In the genomic region with DNA sequence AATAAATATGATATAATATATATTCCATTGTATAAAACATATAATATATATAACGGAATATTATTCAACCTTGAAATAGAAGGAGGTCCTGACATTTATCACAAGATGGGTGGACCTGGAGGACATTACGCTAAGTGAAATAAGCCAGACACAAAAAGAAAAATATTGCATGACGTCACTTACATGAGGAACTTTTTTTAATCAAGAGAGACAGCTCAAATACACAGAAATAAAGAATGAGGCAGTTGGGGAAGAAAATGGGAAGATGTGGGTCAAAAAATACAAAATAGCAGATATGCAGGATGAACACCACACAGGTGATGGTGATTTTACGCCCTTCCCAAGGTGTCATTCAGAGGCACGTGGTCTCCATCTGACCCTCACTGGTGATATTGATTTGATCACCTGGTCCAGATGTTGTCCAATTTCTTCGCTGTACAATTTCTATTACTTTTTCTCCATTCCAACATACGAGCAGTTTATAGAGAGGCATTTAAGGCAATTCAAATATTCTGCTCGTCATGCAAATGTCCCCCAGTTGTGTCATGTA, we compare ENCODE assay signal across 8 cellular contexts. TPM values are rescaled to one million over a fixed set of nuclear protein-coding genes. Genes with fewer than 3 reads are reported as not detected.
DNase-seq lines count a peak whose midpoint lies in the region; TF ChIP-seq lines count a peak whose summit lies in the region.

No MANE protein-coding gene starts in this region.

- peaks cover 32% of the 10 kb centered on the region for H3K36me3 Mint-ChIP-seq in T-helper 2 cell treated with Interferon-gamma antibody and Interleukin-4, amounts not matched to agents 5 μg/mL and 100 μg/mL, for 36 hours (ENCODE audit: low read depth)
- H3K36me3 Mint-ChIP-seq in mesothelial cell of epicardium: peaks cover 23% of the 10 kb centered on the region

- peak overlapping the region; percentile 92 for H3K4me3 Mint-ChIP-seq in T-helper 2 cell treated with Interferon-gamma antibody and Interleukin-4, amounts not matched to agents 5 μg/mL and 100 μg/mL, for 36 hours
- peak overlapping the region; percentile 97 for H3K4me3 Mint-ChIP-seq in mesothelial cell of epicardium

- no peaks in the 10 kb centered on the region for H3K27me3 Mint-ChIP-seq in T-helper 2 cell treated with Interferon-gamma antibody and Interleukin-4, amounts not matched to agents 5 μg/mL and 100 μg/mL, for 36 hours (ENCODE audit: low read depth)
- peaks cover 3% of the 10 kb centered on the region for H3K27me3 Mint-ChIP-seq in mesothelial cell of epicardium (ENCODE audit: low read depth)

- peak overlapping the region; percentile 92 for H3K27ac Mint-ChIP-seq in T-helper 2 cell treated with Interferon-gamma antibody and Interleukin-4, amounts not matched to agents 5 μg/mL and 100 μg/mL, for 36 hours
- H3K27ac Mint-ChIP-seq in mesothelial cell of epicardium: peak overlapping the region; percentile 97

- H3K9me3 Mint-ChIP-seq in T-helper 2 cell treated with Interferon-gamma antibody and Interleukin-4, amounts not matched to agents 5 μg/mL and 100 μg/mL, for 36 hours: peaks cover 20% of the 10 kb centered on the region
- H3K9me3 Mint-ChIP-seq in mesothelial cell of epicardium: peaks cover 15% of the 10 kb centered on the region

- no peak for TF ChIP-seq CTCF in LNCaP clone FGC (IDR thresholded peaks at IDR 0.05; ENCODE audit: control insufficient read depth, extremely low read depth, insufficient read depth)
- TF ChIP-seq CTCF in mesothelial cell of epicardium (IDR thresholded peaks at IDR 0.05; ENCODE audit: unreplicated experiment): no peak

- no peak for DNase-seq in T-helper 2 cell treated with Interferon-gamma antibody and Interleukin-4, amounts not matched to agents 5 μg/mL and 100 μg/mL, for 36 hours (ENCODE audit: low spot score)
- DNase-seq in T-helper 2 cell: no peak
- no peak for DNase-seq in LNCaP clone FGC (ENCODE audit: low read depth)
- peak in 3 of 61 donors; percentile 3 to 21 (median 17) for DNase-seq in caudate nucleus (lab: John Stamatoyannopoulos, UW)
- DNase-seq in mesothelial cell of epicardium (ENCODE audit: low spot score in 2 of 2, unreplicated experiment in 2 of 2): no peak
- DNase-seq in NCI-H2227 (lab: John Stamatoyannopoulos, UW; ENCODE audit: unreplicated experiment): no peak
- DNase-seq in NCI-H226: no peak
- no peak for DNase-seq in DMS 273 treated with DMSO at 0.1 percent for 48 hours (lab: John Stamatoyannopoulos, UW)

- peaks cover 13% of the 10 kb centered on the region for H3K4me1 Mint-ChIP-seq in T-helper 2 cell treated with Interferon-gamma antibody and Interleukin-4, amounts not matched to agents 5 μg/mL and 100 μg/mL, for 36 hours (ENCODE audit: low read depth)
- H3K4me1 Mint-ChIP-seq in mesothelial cell of epicardium: peaks cover 16% of the 10 kb centered on the region

- peak overlapping the region; percentile 75 for H3K27ac ChIP-seq in caudate nucleus (ENCODE audit: low read depth, low read length)

- peak overlapping the region; percentile 88 for H3K4me3 ChIP-seq in LNCaP clone FGC (ENCODE audit: low read depth, low read length)

RNA-seq across cellular contexts. Expression of gene ZNF317, which starts 0.5 kb away (rescaled TPM):
- total RNA-seq in mesothelial cell of epicardium: 40.6 to 44.9 TPM (median 44.7 TPM) in 3 replicates

RNA-seq across cellular contexts. Expression of gene OR7G3, which starts 12.9 kb away (rescaled TPM):
- not detected in 3 replicates for total RNA-seq in mesothelial cell of epicardium

RNA-seq across cellular contexts. Expression of gene OR7G1, which starts 24.1 kb away (rescaled TPM):
- not detected in 3 replicates for total RNA-seq in mesothelial cell of epicardium

RNA-seq across cellular contexts. Expression of gene OR7G2, which starts 32.4 kb away (rescaled TPM):
- total RNA-seq in mesothelial cell of epicardium: not detected in 3 replicates

RNA-seq across cellular contexts. Expression of gene OR7D2, which starts 39.1 kb away (rescaled TPM):
- total RNA-seq in mesothelial cell of epicardium: 1.8 to 1.9 TPM (median 1.8 TPM) in 3 replicates
